Comparison of ENCODE assay signal across 16 cellular contexts in the genomic region with DNA sequence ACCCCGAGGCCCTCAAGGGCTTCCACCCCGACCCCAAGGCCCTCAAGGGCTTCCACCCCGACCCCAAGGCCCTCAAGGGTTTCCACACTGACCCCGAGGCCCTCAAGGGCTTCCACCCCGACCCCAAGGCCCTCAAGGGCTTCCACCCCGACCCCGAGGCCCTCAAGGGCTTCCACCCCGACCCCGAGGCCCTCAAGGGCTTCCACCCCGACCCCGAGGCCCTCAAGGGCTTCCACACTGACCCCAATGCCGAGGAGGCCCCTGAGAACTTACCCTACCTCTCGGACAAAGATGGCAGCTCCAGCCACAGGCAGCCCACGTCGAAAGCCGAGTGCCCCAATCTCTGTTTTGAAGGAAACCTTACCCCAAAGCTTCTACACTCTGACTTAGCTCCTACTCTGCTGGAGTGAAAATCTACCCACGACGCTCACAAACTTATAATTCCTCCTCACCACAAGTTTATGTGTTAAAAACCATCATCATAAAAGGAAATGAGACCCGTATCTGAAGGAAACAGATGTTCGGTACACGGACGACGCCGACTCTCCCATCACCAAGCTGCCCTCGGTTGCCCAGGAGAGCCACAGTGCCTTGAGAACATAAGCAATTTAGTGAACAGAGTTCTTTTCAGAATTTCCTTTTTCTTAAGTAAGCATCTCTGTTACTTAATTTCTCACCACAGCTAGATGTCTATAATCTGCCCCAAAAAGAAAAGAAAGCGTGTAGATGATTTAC. TPM values are rescaled to one million over a fixed set of nuclear protein-coding genes. Genes with fewer than 3 reads are reported as not detected.
DNase-seq lines count a peak whose midpoint lies in the region; ATAC-seq and TF ChIP-seq lines count a peak whose summit lies in the region.
"Had no signal": no experiment of that assay in that cellular context is flagged by ENCODE, and none has a peak within 500 bp of the region (broad histone marks: within the 10 kb centered on the region; RNA-seq: fewer than 3 reads in every experiment).

No MANE protein-coding gene starts in this region.

- no peak for ATAC-seq in natural killer cell treated with Interleukin-12 subunit alpha and Interleukin-12 subunit beta and Interleukin-15 and Interleukin-18, amount 100 ng/mL, for 72 hours

- H3K4me1 Mint-ChIP-seq in natural killer cell treated with Interleukin-12 subunit alpha and Interleukin-12 subunit beta and Interleukin-15 and Interleukin-18, amount 100 ng/mL, for 72 hours (ENCODE audit: low read depth in 2 of 2), result peaks cover 78 to 90% of the 10 kb centered on the region in 2 donors

- no peaks in the 10 kb centered on the region for H3K9me3 ChIP-seq in Loucy (ENCODE audit: insufficient read depth, low read depth, low read length)
- H3K9me3 ChIP-seq in SJCRH30 (replicated peaks), result no peaks in the 10 kb centered on the region
- H3K9me3 ChIP-seq: SK-N-SH had no signal

- H3K36me3 ChIP-seq in Loucy (ENCODE audit: insufficient read depth, low read length), result no peaks in the 10 kb centered on the region
- H3K36me3 ChIP-seq in SJCRH30, result no peaks in the 10 kb centered on the region

- H3K9me2 ChIP-seq in Loucy (replicated peaks; ENCODE audit: low read depth, low read length), result no peaks in the 10 kb centered on the region
- H3K9me2 ChIP-seq: SK-N-SH had no signal

- peak overlapping the region; percentile 97 to 99 for H3K27ac Mint-ChIP-seq in natural killer cell treated with Interleukin-12 subunit alpha and Interleukin-12 subunit beta and Interleukin-15 and Interleukin-18, amount 100 ng/mL, for 72 hours
- H3K27ac Mint-ChIP-seq: activated B cell treated with CpG ODN at 0.5 μM for 24 hours had no signal

- peak; percentile 46 for DNase-seq in activated CD4-positive, alpha-beta T cell treated with anti-CD3 and anti-CD28 coated beads for 48 hours
- no peak for DNase-seq in activated CD4-positive, alpha-beta T cell treated with anti-CD3 and anti-CD28 coated beads for 4 hours
- peak; percentile 2 for DNase-seq in activated effector memory CD4-positive, alpha-beta T cell treated with Interleukin-2 at 50 U/mL for 16 hours
- no peak for DNase-seq in natural killer cell treated with Interleukin-12 subunit alpha and Interleukin-12 subunit beta and Interleukin-15 and Interleukin-18, amount 100 ng/mL, for 72 hours (ENCODE audit: low spot score)
- DNase-seq in iPS-NIHi11 (ENCODE audit: low spot score) (no peak), SJCRH30 (no peak), NCI-H2081 treated with DMSO at 0.1 percent for 48 hours (lab: John Stamatoyannopoulos, UW) (no peak)
- DNase-seq: 8988T, activated B cell treated with CpG ODN at 0.5 μM for 24 hours, cerebellar nuclear complex, kidney glomerular epithelial cell, NCI-H1105 treated with DMSO at 0.1 percent for 48 hours, NCI-H345, SK-N-SH had no signal

- H3K9ac ChIP-seq in Loucy (ENCODE audit: low read depth, low read length, poor library complexity, severe bottlenecking), result peak overlapping the region; percentile 99
- H3K9ac ChIP-seq: SK-N-SH had no signal

- H3K27me3 ChIP-seq in Loucy (ENCODE audit: insufficient read depth, low read length, poor library complexity, severe bottlenecking) (no peaks in the 10 kb centered on the region), SJCRH30 (no peaks in the 10 kb centered on the region)

- peaks cover 26% of the 10 kb centered on the region for H4K20me1 ChIP-seq in Loucy (ENCODE audit: insufficient read depth, low read length, poor library complexity, severe bottlenecking)

- no peak for TF ChIP-seq CTCF in Loucy (conservative IDR thresholded peaks at IDR 0.05; ENCODE audit: low read length)

- H3K27me3 Mint-ChIP-seq in natural killer cell treated with Interleukin-12 subunit alpha and Interleukin-12 subunit beta and Interleukin-15 and Interleukin-18, amount 100 ng/mL, for 72 hours, result no peaks in the 10 kb centered on the region

- peak overlapping the region; percentile 91 for H3K4me3 Mint-ChIP-seq in natural killer cell treated with Interleukin-12 subunit alpha and Interleukin-12 subunit beta and Interleukin-15 and Interleukin-18, amount 100 ng/mL, for 72 hours
- H3K4me3 Mint-ChIP-seq: activated B cell treated with CpG ODN at 0.5 μM for 24 hours had no signal

- H3K4me1 ChIP-seq in Loucy (ENCODE audit: insufficient read depth, low read length, poor library complexity, severe bottlenecking) (peaks cover 63% of the 10 kb centered on the region), SJCRH30 (no peaks in the 10 kb centered on the region; the same call in 1 of the 2 replicates)

- H3K79me2 ChIP-seq in Loucy (ENCODE audit: insufficient read depth, low read length), result peaks cover 51% of the 10 kb centered on the region

- H3K27ac ChIP-seq in SJCRH30, result no peak overlapping the region
- H3K27ac ChIP-seq: epithelial cell of prostate had no signal

- H3K9me3 Mint-ChIP-seq in natural killer cell treated with Interleukin-12 subunit alpha and Interleukin-12 subunit beta and Interleukin-15 and Interleukin-18, amount 100 ng/mL, for 72 hours, result no peaks in the 10 kb centered on the region
- H3K9me3 Mint-ChIP-seq: activated B cell treated with CpG ODN at 0.5 μM for 24 hours had no signal

- peaks cover 23% of the 10 kb centered on the region for H3F3A ChIP-seq in Loucy (ENCODE audit: low read depth)

- H3K4me2 ChIP-seq in Loucy (ENCODE audit: low read depth, low read length, poor library complexity, severe bottlenecking), result peak overlapping the region; percentile 99
- H3K4me2 ChIP-seq: SK-N-SH had no signal

- peak overlapping the region; percentile 99 for H3K4me3 ChIP-seq in Loucy (ENCODE audit: low read length, poor library complexity, severe bottlenecking)
- H3K4me3 ChIP-seq in SJCRH30, result no peak overlapping the region

- H3K36me3 Mint-ChIP-seq in natural killer cell treated with Interleukin-12 subunit alpha and Interleukin-12 subunit beta and Interleukin-15 and Interleukin-18, amount 100 ng/mL, for 72 hours, result peaks cover 18% of the 10 kb centered on the region

- no peak overlapping the region for H2AFZ ChIP-seq in Loucy (ENCODE audit: low read length)

RNA-seq across cellular contexts. Expression of a gene that starts 31.9 kb away (rescaled TPM):
- total RNA-seq in natural killer cell treated with Interleukin-12 subunit alpha and Interleukin-12 subunit beta and Interleukin-15 and Interleukin-18, amount 100 ng/mL, for 72 hours, result 100 to 1,000 TPM; 122 to 192 TPM
- 30.3 and 32.1 TPM in 2 replicates for total RNA-seq in SJCRH30 (2014; rRNA removed; shearing (Covaris generic))

Comparison
In these comparisons a context has a peak if more than half of its experiments do, and no peak if none do; other contexts are left out.
1. DNase-seq: peak in activated CD4-positive, alpha-beta T cell treated with anti-CD3 and anti-CD28 coated beads for 48 hours (single experiment) and activated effector memory CD4-positive, alpha-beta T cell treated with Interleukin-2 at 50 U/mL for 16 hours (single experiment); none in activated CD4-positive, alpha-beta T cell treated with anti-CD3 and anti-CD28 coated beads for 4 hours (0 of 2), natural killer cell treated with Interleukin-12 subunit alpha and Interleukin-12 subunit beta and Interleukin-15 and Interleukin-18, amount 100 ng/mL, for 72 hours (single experiment), iPS-NIHi11 (single experiment), SJCRH30 (0 of 2) and NCI-H2081 treated with DMSO at 0.1 percent for 48 hours (single experiment).